12 cellular contexts compared by ENCODE assay signal in the genomic region with DNA sequence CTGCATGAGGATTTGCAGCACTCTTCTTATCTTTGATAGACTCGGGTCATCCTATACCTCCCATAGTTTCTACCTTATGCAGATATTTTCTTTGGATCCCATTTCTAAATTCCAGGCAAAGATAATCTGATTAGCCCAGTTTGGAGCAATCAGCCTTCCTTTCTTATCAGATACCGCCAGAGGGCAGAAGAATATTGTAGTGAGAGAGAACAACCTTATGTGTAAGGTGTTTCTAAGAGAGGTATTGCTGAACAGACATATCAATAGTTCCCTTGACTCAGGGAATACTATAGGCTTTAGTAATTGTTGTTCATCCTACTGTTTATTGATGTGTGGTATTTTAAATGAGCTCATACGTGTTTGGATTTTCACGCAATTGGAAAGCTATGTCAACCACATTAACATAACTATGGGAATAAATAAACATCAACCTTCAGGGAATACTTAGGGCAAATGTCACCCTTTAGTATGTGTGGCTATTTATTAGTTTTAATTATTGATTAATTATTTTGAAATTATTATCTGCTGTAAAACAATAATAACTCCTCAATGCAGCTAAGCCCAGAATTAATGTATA.
DNase-seq lines count a peak whose midpoint lies in the region; ATAC-seq, FAIRE-seq and TF ChIP-seq lines count a peak whose summit lies in the region.
"Had no signal": no experiment of that assay in that cellular context is flagged by ENCODE, and none has a peak within 500 bp of the region (broad histone marks: within the 10 kb centered on the region; RNA-seq: fewer than 3 reads in every experiment).

No MANE protein-coding gene starts in this region.

- intact Hi-C loops in K562 (cut with micrococcal nuclease): no loop called here
- intact Hi-C loops in posterior cingulate gyrus (cut with DNase I): no loop called here

- H3K9me3 ChIP-seq in K562 (replicated peaks; ENCODE audit: control insufficient read depth, insufficient read depth, low read depth, low read length): no peaks in the 10 kb centered on the region
- H3K9me3 ChIP-seq: colonic mucosa, neutrophil had no signal

- POLR2A ChIA-PET in K562 (lab: Yijun Ruan, JAX): no interaction called here

- no peak for TF ChIP-seq EP300 in K562 (IDR thresholded peaks at IDR 0.05; ENCODE audit: low read length)

- H3K4me3 ChIP-seq in K562: no peak overlapping the region
- H3K4me3 ChIP-seq: colonic mucosa had no signal

- 0% methylated on average over 4 of the region's 4 CpGs for WGBS in K562 (ENCODE audit: insufficient coverage, low coverage, missing lambda C conversion rate)

- peak; percentile 17 to 66; a peak in 3 of 4 replicates for TF ChIP-seq RAD21 in K562 (CRISPR knock-in tag; conservative IDR thresholded peaks at IDR 0.05 in 1 of 2, IDR thresholded peaks at IDR 0.05 in 1 of 2)

- DNase-seq in H54 (ENCODE audit: insufficient read length, low spot score) (no peak), NCI-H146 (lab: John Stamatoyannopoulos, UW) (peak; percentile 31), K562 (ENCODE audit: extremely low read depth in 1 of 4, low spot score in 3 of 4) (no peak), myocyte (ENCODE audit: low read depth) (peak; percentile 28), GM10266 (ENCODE audit: extremely low spot score) (no peak), posterior cingulate gyrus (no peak), KG1 (lab: John Stamatoyannopoulos, UW) (no peak)
- DNase-seq: colonic mucosa, MV-4-11, SW 1271 had no signal

- in situ Hi-C loops in K562 (cut with MboI): no loop called here

- ATAC-seq in K562 (no peak), GM19035 (IDR thresholded peaks at IDR 0.05; ENCODE audit: unreplicated experiment) (no peak)

- H3K36me3 ChIP-seq in K562 (ENCODE audit: control insufficient read depth, insufficient read depth, low read length): no peaks in the 10 kb centered on the region
- H3K36me3 ChIP-seq: colonic mucosa, neutrophil had no signal

- TF ChIP-seq POLR2A in H54 (IDR thresholded peaks at IDR 0.05; ENCODE audit: low read depth, low read length): no peak
- TF ChIP-seq POLR2A in K562 (conservative IDR thresholded peaks at IDR 0.05): no peak

- no peaks in the 10 kb centered on the region for H3K4me1 ChIP-seq in K562 (replicated peaks in 1 of 2; ENCODE audit: control insufficient read depth in 2 of 2, insufficient read depth in 2 of 2, low read length in 2 of 2)
- H3K4me1 ChIP-seq: colonic mucosa had no signal

- BruUV-seq in K562 (replicated peaks; lab: Mats Ljungman, UMichigan): no TSS peak

- CTCF ChIA-PET in K562 (lab: Yijun Ruan, JAX; ENCODE audit: low intra/inter-chr PET ratio): no interaction called here

- H4K20me1 ChIP-seq in K562 (replicated peaks; ENCODE audit: control insufficient read depth, insufficient read depth, low read length): no peaks in the 10 kb centered on the region

- FAIRE-seq in H54 (lab: Jason Lieb, UNC) (peak; percentile 80), K562 (lab: Jason Lieb, UNC) (no peak)

- no peaks in the 10 kb centered on the region for H3K9me1 ChIP-seq in K562 (ENCODE audit: control insufficient read depth, insufficient read depth, low read length)

- TF ChIP-seq CTCF in K562 (IDR thresholded peaks at IDR 0.05 in 2 of 3, conservative IDR thresholded peaks at IDR 0.05 in 1 of 3; ENCODE audit: insufficient read depth in 2 of 3, low read depth in 1 of 3, low read length in 3 of 3) (peak in 1 of 3 experiments; percentile 9; a peak in 1 of 6 replicates), GM10266 (IDR thresholded peaks at IDR 0.05; ENCODE audit: control insufficient read depth, insufficient read depth, low read depth, missing control alignments) (no peak)

- no peak overlapping the region for H3K9ac ChIP-seq in K562 (ENCODE audit: insufficient read depth in 1 of 2, low read depth in 2 of 2, low read length in 2 of 2)

- no peaks in the 10 kb centered on the region for H3K27me3 ChIP-seq in K562 (ENCODE audit: control insufficient read depth in 2 of 2, insufficient read depth in 2 of 2, low read length in 2 of 2)
- H3K27me3 ChIP-seq: colonic mucosa, neutrophil had no signal

- no peak overlapping the region for H2AFZ ChIP-seq in K562 (ENCODE audit: low read depth, low read length)

- H3K79me2 ChIP-seq in K562 (ENCODE audit: control insufficient read depth, insufficient read depth, low read length): no peaks in the 10 kb centered on the region

- no peak overlapping the region for H3K27ac ChIP-seq in K562 (ENCODE audit: extremely low read depth, low read depth, low read length)
- H3K27ac ChIP-seq: colonic mucosa, neutrophil had no signal

- H3K4me2 ChIP-seq in K562 (ENCODE audit: insufficient read depth, low read length): no peak overlapping the region

TF ChIP-seq in K562, 482 proteins besides CTCF, POLR2A, EP300 and RAD21:
- no peak for TF ChIP-seq CHD2 (IDR thresholded peaks at IDR 0.05; ENCODE audit: low read depth, low read length)
- TF ChIP-seq, protein P1, sequence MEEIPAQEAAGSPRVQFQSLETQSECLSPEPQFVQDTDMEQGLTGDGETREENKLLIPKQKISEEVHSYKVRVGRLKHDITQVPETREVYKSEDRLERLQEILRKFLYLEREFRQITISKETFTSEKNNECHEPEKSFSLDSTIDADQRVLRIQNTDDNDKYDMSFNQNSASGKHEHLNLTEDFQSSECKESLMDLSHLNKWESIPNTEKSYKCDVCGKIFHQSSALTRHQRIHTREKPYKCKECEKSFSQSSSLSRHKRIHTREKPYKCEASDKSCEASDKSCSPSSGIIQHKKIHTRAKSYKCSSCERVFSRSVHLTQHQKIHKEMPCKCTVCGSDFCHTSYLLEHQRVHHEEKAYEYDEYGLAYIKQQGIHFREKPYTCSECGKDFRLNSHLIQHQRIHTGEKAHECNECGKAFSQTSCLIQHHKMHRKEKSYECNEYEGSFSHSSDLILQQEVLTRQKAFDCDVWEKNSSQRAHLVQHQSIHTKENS (CRISPR knock-in tag; IDR thresholded peaks at IDR 0.05): no peak
- TF ChIP-seq, protein P2, sequence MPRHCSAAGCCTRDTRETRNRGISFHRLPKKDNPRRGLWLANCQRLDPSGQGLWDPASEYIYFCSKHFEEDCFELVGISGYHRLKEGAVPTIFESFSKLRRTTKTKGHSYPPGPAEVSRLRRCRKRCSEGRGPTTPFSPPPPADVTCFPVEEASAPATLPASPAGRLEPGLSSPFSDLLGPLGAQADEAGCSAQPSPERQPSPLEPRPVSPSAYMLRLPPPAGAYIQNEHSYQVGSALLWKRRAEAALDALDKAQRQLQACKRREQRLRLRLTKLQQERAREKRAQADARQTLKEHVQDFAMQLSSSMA (CRISPR knock-in tag; IDR thresholded peaks at IDR 0.05): no peak
- TF ChIP-seq DNMT1 (IDR thresholded peaks at IDR 0.05): no peak
- no peak for TF ChIP-seq RB1 (IDR thresholded peaks at IDR 0.05; ENCODE audit: low read depth)
- TF ChIP-seq MCM7 (IDR thresholded peaks at IDR 0.05): no peak
- no peak for TF ChIP-seq PRPF4 (IDR thresholded peaks at IDR 0.05; ENCODE audit: insufficient read depth, low read depth, low read length, poor library complexity, severe bottlenecking)
- no peak for TF ChIP-seq KAT7 (CRISPR knock-in tag; IDR thresholded peaks at IDR 0.05; ENCODE audit: borderline replicate concordance)
- no peak for TF ChIP-seq IRF2 (CRISPR knock-in tag; IDR thresholded peaks at IDR 0.05)
- no peak for TF ChIP-seq SP1 (CRISPR knock-in tag; IDR thresholded peaks at IDR 0.05)
- TF ChIP-seq, protein P3, sequence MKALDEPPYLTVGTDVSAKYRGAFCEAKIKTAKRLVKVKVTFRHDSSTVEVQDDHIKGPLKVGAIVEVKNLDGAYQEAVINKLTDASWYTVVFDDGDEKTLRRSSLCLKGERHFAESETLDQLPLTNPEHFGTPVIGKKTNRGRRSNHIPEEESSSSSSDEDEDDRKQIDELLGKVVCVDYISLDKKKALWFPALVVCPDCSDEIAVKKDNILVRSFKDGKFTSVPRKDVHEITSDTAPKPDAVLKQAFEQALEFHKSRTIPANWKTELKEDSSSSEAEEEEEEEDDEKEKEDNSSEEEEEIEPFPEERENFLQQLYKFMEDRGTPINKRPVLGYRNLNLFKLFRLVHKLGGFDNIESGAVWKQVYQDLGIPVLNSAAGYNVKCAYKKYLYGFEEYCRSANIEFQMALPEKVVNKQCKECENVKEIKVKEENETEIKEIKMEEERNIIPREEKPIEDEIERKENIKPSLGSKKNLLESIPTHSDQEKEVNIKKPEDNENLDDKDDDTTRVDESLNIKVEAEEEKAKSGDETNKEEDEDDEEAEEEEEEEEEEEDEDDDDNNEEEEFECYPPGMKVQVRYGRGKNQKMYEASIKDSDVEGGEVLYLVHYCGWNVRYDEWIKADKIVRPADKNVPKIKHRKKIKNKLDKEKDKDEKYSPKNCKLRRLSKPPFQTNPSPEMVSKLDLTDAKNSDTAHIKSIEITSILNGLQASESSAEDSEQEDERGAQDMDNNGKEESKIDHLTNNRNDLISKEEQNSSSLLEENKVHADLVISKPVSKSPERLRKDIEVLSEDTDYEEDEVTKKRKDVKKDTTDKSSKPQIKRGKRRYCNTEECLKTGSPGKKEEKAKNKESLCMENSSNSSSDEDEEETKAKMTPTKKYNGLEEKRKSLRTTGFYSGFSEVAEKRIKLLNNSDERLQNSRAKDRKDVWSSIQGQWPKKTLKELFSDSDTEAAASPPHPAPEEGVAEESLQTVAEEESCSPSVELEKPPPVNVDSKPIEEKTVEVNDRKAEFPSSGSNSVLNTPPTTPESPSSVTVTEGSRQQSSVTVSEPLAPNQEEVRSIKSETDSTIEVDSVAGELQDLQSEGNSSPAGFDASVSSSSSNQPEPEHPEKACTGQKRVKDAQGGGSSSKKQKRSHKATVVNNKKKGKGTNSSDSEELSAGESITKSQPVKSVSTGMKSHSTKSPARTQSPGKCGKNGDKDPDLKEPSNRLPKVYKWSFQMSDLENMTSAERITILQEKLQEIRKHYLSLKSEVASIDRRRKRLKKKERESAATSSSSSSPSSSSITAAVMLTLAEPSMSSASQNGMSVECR (CRISPR knock-in tag; IDR thresholded peaks at IDR 0.05): no peak
- TF ChIP-seq RNF2 (IDR thresholded peaks at IDR 0.05): no peak
- TF ChIP-seq, protein P4, sequence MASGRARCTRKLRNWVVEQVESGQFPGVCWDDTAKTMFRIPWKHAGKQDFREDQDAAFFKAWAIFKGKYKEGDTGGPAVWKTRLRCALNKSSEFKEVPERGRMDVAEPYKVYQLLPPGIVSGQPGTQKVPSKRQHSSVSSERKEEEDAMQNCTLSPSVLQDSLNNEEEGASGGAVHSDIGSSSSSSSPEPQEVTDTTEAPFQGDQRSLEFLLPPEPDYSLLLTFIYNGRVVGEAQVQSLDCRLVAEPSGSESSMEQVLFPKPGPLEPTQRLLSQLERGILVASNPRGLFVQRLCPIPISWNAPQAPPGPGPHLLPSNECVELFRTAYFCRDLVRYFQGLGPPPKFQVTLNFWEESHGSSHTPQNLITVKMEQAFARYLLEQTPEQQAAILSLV (tag; IDR thresholded peaks at IDR 0.05): no peak
- TF ChIP-seq ZNF778 (CRISPR knock-in tag; IDR thresholded peaks at IDR 0.05): no peak
- no peak for TF ChIP-seq CREB1 (IDR thresholded peaks at IDR 0.05)
- TF ChIP-seq CREB1 (CRISPR knock-in tag; IDR thresholded peaks at IDR 0.05): no peak
- TF ChIP-seq, protein P5, sequence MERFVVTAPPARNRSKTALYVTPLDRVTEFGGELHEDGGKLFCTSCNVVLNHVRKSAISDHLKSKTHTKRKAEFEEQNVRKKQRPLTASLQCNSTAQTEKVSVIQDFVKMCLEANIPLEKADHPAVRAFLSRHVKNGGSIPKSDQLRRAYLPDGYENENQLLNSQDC (CRISPR knock-in tag; IDR thresholded peaks at IDR 0.05): no peak

Comparison
In these comparisons a context has a peak if more than half of its experiments do, and no peak if none do; other contexts are left out.
1. DNase-seq: peak in NCI-H146 (single experiment) and myocyte (single experiment); none in H54 (single experiment), K562 (0 of 4), GM10266 (single experiment), posterior cingulate gyrus (0 of 10) and KG1 (single experiment).